38 cellular contexts compared by ENCODE assay signal in the genomic region with DNA sequence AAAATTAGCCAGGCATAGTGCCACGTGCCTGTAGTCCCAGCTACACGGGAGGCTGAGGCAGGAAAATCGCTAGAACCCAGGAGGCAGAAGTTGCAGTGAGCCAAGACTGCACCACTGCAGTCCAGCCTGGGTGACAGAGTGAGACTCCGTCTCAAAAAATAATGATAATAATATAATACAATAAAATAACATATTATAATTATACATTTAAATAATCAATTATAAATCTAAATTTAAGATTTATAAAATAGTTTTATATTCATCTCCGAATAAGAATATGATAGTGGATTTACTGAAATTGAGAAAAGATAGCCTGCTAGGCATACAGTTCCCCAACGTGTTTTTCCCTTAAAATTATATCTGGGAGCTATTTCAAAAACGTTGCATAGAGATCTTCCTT.
"Had no signal": no experiment of that assay in that cellular context is flagged by ENCODE, and none has a peak within 500 bp of the region (broad histone marks: within the 10 kb centered on the region; RNA-seq: fewer than 3 reads in every experiment).

No MANE protein-coding gene starts in this region.

- H3K36me3 Mint-ChIP-seq: activated naive CD4-positive, alpha-beta T cell treated with anti-CD3 and anti-CD28 coated beads, Interleukin-2, amount 10 ng/mL, durations not matched to agents 7 days and 5 days; activated naive CD4-positive, alpha-beta T cell treated with anti-CD3 and anti-CD28 coated beads, Interleukin-2, amount 50 U/mL, for 24 hours; activated naive CD4-positive, alpha-beta T cell treated with anti-CD3 and anti-CD28 coated beads, Interleukin-2, amount 50 U/mL, for 72 hours; activated naive CD8-positive, alpha-beta T cell; activated naive CD8-positive, alpha-beta T cell treated with anti-CD3 and anti-CD28 coated beads for 36 hours; activated naive CD8-positive, alpha-beta T cell treated with anti-CD3 and anti-CD28 coated beads, Interleukin-2, amount 10 ng/mL, durations not matched to agents 7 days and 5 days; brain had no signal

- H3K36me3 ChIP-seq: adrenal gland, ascending aorta, brain microvascular endothelial cell, breast epithelium, cardiac muscle cell had no signal

- H3K9me3 ChIP-seq: adrenal gland, ascending aorta, body of pancreas, breast epithelium had no signal

- ATAC-seq: activated naive CD4-positive, alpha-beta T cell treated with anti-CD3 and anti-CD28 coated beads, Interleukin-2, amount 50 U/mL, for 72 hours; activated naive CD8-positive, alpha-beta T cell treated with anti-CD3 and anti-CD28 coated beads, Interleukin-2, amount 50 U/mL, for 24 hours; activated T-cell treated with anti-CD3 and anti-CD28 coated beads, Interleukin-2, amount 50 U/mL, for 4 hours; activated T-cell treated with anti-CD3 and anti-CD28 coated beads, Interleukin-2, amount 50 U/mL, for 72 hours; activated T-helper 17 cell treated with anti-CD3 and anti-CD28 coated beads, Interleukin-2, amount 50 U/mL, for 72 hours; body of pancreas had no signal

- H3K27me3 ChIP-seq: adrenal gland, ascending aorta, body of pancreas, brain microvascular endothelial cell, breast epithelium, cardiac muscle cell had no signal

- H3K4me1 Mint-ChIP-seq: activated naive CD4-positive, alpha-beta T cell treated with anti-CD3 and anti-CD28 coated beads, Interleukin-2, amount 10 ng/mL, durations not matched to agents 7 days and 5 days; activated naive CD4-positive, alpha-beta T cell treated with anti-CD3 and anti-CD28 coated beads, Interleukin-2, amount 50 U/mL, for 24 hours; activated naive CD8-positive, alpha-beta T cell treated with anti-CD3 and anti-CD28 coated beads for 36 hours; activated naive CD8-positive, alpha-beta T cell treated with anti-CD3 and anti-CD28 coated beads, Interleukin-2, amount 10 ng/mL, durations not matched to agents 7 days and 5 days; activated naive CD8-positive, alpha-beta T cell treated with anti-CD3 and anti-CD28 coated beads, Interleukin-2, amount 50 U/mL, for 24 hours; activated T-helper 17 cell treated with anti-CD3 and anti-CD28 coated beads, Interleukin-2, amount 50 U/mL, for 72 hours; brain; central memory CD8-positive, alpha-beta T cell had no signal

- H3K4me3 ChIP-seq: adrenal gland, ascending aorta, body of pancreas, breast epithelium, cardiac muscle cell had no signal

- H3K4me1 ChIP-seq: adrenal gland, ascending aorta, body of pancreas, breast epithelium had no signal

- H3K27ac ChIP-seq: adrenal gland, ascending aorta, body of pancreas, brain microvascular endothelial cell, breast epithelium, cardiac muscle cell had no signal

- H3K4me3 Mint-ChIP-seq: activated naive CD4-positive, alpha-beta T cell treated with anti-CD3 and anti-CD28 coated beads for 36 hours; activated naive CD4-positive, alpha-beta T cell treated with anti-CD3 and anti-CD28 coated beads, Interleukin-2, amount 10 ng/mL, durations not matched to agents 7 days and 5 days; activated naive CD4-positive, alpha-beta T cell treated with anti-CD3 and anti-CD28 coated beads, Interleukin-2, amount 50 U/mL, for 24 hours; activated naive CD8-positive, alpha-beta T cell; activated naive CD8-positive, alpha-beta T cell treated with anti-CD3 and anti-CD28 coated beads for 36 hours; activated naive CD8-positive, alpha-beta T cell treated with anti-CD3 and anti-CD28 coated beads, Interleukin-2, amount 10 ng/mL, durations not matched to agents 7 days and 5 days; activated naive CD8-positive, alpha-beta T cell treated with anti-CD3 and anti-CD28 coated beads, Interleukin-2, amount 50 U/mL, for 24 hours; activated T-cell treated with anti-CD3 and anti-CD28 coated beads, Interleukin-2, amount 50 U/mL, for 24 hours; activated T-cell treated with anti-CD3 and anti-CD28 coated beads, Interleukin-2, amount 50 U/mL, for 4 hours; activated T-cell treated with anti-CD3 and anti-CD28 coated beads, Interleukin-2, amount 50 U/mL, for 72 hours; activated T-helper 1 cell treated with anti-CD3 and anti-CD28 coated beads, Interleukin-12 subunit alpha, Interleukin-12 subunit beta, Interleukin-2, Interleukin-4 antibody, amounts not matched to agents 30 ng/mL and 10 ng/mL and 1 ng/mL, durations not matched to agents 14 hours and 24 hours and 36 hours; activated T-helper 17 cell treated with anti-CD3 and anti-CD28 coated beads, Interleukin-2, amount 50 U/mL, for 72 hours; brain; central memory CD8-positive, alpha-beta T cell had no signal

- H3K27ac Mint-ChIP-seq: activated naive CD4-positive, alpha-beta T cell treated with anti-CD3 and anti-CD28 coated beads for 36 hours; activated naive CD4-positive, alpha-beta T cell treated with anti-CD3 and anti-CD28 coated beads, Interleukin-2, amount 10 ng/mL, durations not matched to agents 7 days and 5 days; activated naive CD4-positive, alpha-beta T cell treated with anti-CD3 and anti-CD28 coated beads, Interleukin-2, amount 50 U/mL, for 24 hours; activated naive CD4-positive, alpha-beta T cell treated with anti-CD3 and anti-CD28 coated beads, Interleukin-2, amount 50 U/mL, for 72 hours; activated naive CD8-positive, alpha-beta T cell; activated naive CD8-positive, alpha-beta T cell treated with anti-CD3 and anti-CD28 coated beads for 36 hours; activated naive CD8-positive, alpha-beta T cell treated with anti-CD3 and anti-CD28 coated beads, Interleukin-2, amount 10 ng/mL, durations not matched to agents 7 days and 5 days; activated naive CD8-positive, alpha-beta T cell treated with anti-CD3 and anti-CD28 coated beads, Interleukin-2, amount 50 U/mL, for 24 hours; activated T-cell treated with anti-CD3 and anti-CD28 coated beads, Interleukin-2, amount 50 U/mL, for 24 hours; activated T-cell treated with anti-CD3 and anti-CD28 coated beads, Interleukin-2, amount 50 U/mL, for 72 hours; activated T-helper 1 cell treated with anti-CD3 and anti-CD28 coated beads, Interleukin-12 subunit alpha, Interleukin-12 subunit beta, Interleukin-2, Interleukin-4 antibody, amounts not matched to agents 30 ng/mL and 10 ng/mL and 1 ng/mL, durations not matched to agents 14 hours and 24 hours and 36 hours; activated T-helper 17 cell treated with anti-CD3 and anti-CD28 coated beads, Interleukin-2, amount 50 U/mL, for 72 hours; activated T-helper 2 cell treated with anti-CD3 and anti-CD28 coated beads, Interferon-gamma antibody, Interleukin-2, Interleukin-4, amounts not matched to agents 10 μg/mL and 5 μg/mL and 100 μg/mL, durations not matched to agents 14 hours and 24 hours and 36 hours; brain had no signal

- H3K27me3 Mint-ChIP-seq: activated naive CD4-positive, alpha-beta T cell treated with anti-CD3 and anti-CD28 coated beads, Interleukin-2, amount 10 ng/mL, durations not matched to agents 7 days and 5 days; activated naive CD4-positive, alpha-beta T cell treated with anti-CD3 and anti-CD28 coated beads, Interleukin-2, amount 50 U/mL, for 24 hours; activated naive CD8-positive, alpha-beta T cell; activated naive CD8-positive, alpha-beta T cell treated with anti-CD3 and anti-CD28 coated beads for 36 hours; activated naive CD8-positive, alpha-beta T cell treated with anti-CD3 and anti-CD28 coated beads, Interleukin-2, amount 10 ng/mL, durations not matched to agents 7 days and 5 days; activated naive CD8-positive, alpha-beta T cell treated with anti-CD3 and anti-CD28 coated beads, Interleukin-2, amount 50 U/mL, for 24 hours; activated T-cell treated with anti-CD3 and anti-CD28 coated beads, Interleukin-2, amount 50 U/mL, for 24 hours; activated T-helper 17 cell treated with anti-CD3 and anti-CD28 coated beads, Interleukin-2, amount 50 U/mL, for 72 hours; brain; central memory CD8-positive, alpha-beta T cell had no signal

- DNase-seq: activated effector memory CD4-positive, alpha-beta T cell treated with anti-CD3 and anti-CD28 coated beads, Interleukin-2, amount 50 U/mL, for 16 hours; activated effector memory CD4-positive, alpha-beta T cell treated with Interleukin-2 at 50 U/mL for 16 hours; activated gamma-delta T cell; activated gamma-delta T cell treated with Interleukin-2 at 50 U/mL for 16 hours; activated naive CD4-positive, alpha-beta T cell; activated naive CD4-positive, alpha-beta T cell treated with anti-CD3 and anti-CD28 coated beads for 36 hours; activated naive CD4-positive, alpha-beta T cell treated with anti-CD3 and anti-CD28 coated beads, Interleukin-2, amount 10 ng/mL, durations not matched to agents 7 days and 5 days; activated naive CD4-positive, alpha-beta T cell treated with anti-CD3 and anti-CD28 coated beads, Interleukin-2, amount 50 U/mL, for 16 hours; activated naive CD4-positive, alpha-beta T cell treated with Interleukin-2 at 50 U/mL for 16 hours; activated naive CD8-positive, alpha-beta T cell treated with anti-CD3 and anti-CD28 coated beads for 36 hours; activated naive CD8-positive, alpha-beta T cell treated with anti-CD3 and anti-CD28 coated beads, Interleukin-2, amount 10 ng/mL, durations not matched to agents 7 days and 5 days; activated naive CD8-positive, alpha-beta T cell treated with anti-CD3 and anti-CD28 coated beads, Interleukin-2, amount 50 U/mL, for 24 hours; activated T-cell treated with anti-CD3 and anti-CD28 coated beads, Interleukin-2, amount 50 U/mL, for 1 hour; activated T-cell treated with anti-CD3 and anti-CD28 coated beads, Interleukin-2, amount 50 U/mL, for 24 hours; activated T-cell treated with anti-CD3 and anti-CD28 coated beads, Interleukin-2, amount 50 U/mL, for 4 hours; activated T-cell treated with anti-CD3 and anti-CD28 coated beads, Interleukin-2, amount 50 U/mL, for 48 hours; activated T-cell treated with anti-CD3 and anti-CD28 coated beads, Interleukin-2, amount 50 U/mL, for 72 hours; adrenal gland; amniotic stem cell; amygdala; anterior cingulate cortex; aorta; body of pancreas; brain microvascular endothelial cell; caudate nucleus; central memory CD4-positive, alpha-beta T cell; cerebellar nuclear complex had no signal

- H3K9me3 Mint-ChIP-seq: brain had no signal
